Comparison of ENCODE assay signal across 12 cellular contexts in genomic region chr6:31407699-31408098, GRCh38. TPM values are rescaled to one million over a fixed set of nuclear protein-coding genes. Genes with fewer than 3 reads are reported as not detected.
DNase-seq lines count a peak whose midpoint lies in the region; ATAC-seq and TF ChIP-seq lines count a peak whose summit lies in the region.
"Had no signal": no experiment of that assay in that cellular context is flagged by ENCODE, and none has a peak within 500 bp of the region (broad histone marks: within the 10 kb centered on the region; RNA-seq: fewer than 3 reads in every experiment).

No MANE protein-coding gene starts in this region.

- peak overlapping the region; percentile 70 for H3K27ac Mint-ChIP-seq in T-helper 17 cell
- H3K27ac Mint-ChIP-seq: brain had no signal

- no peak for TF ChIP-seq POLR2A in spleen (IDR thresholded peaks at IDR 0.05)

- intact Hi-C loops in spleen (cut with DNase I; ENCODE audit: low total_unique reads), result loop anchor here (10.0 kb wide), 1 partner anchor 87 kb away; the partner anchor contains the start of gene MICB

- no peaks in the 10 kb centered on the region for H3K27me3 Mint-ChIP-seq in T-helper 17 cell

- H3K9me3 ChIP-seq in AG04450 (ENCODE audit: control insufficient read depth, insufficient read depth, low read length) (peaks cover 4% of the 10 kb centered on the region; the same call in 1 of the 2 replicates), T-helper 17 cell (ENCODE audit: control insufficient read depth, low read length, poor library complexity, severe bottlenecking) (no peaks in the 10 kb centered on the region), spleen (no peaks in the 10 kb centered on the region)
- H3K9me3 ChIP-seq: stomach had no signal

- peaks cover 4% of the 10 kb centered on the region for H3K36me3 Mint-ChIP-seq in T-helper 17 cell (ENCODE audit: low read depth)
- H3K36me3 Mint-ChIP-seq: brain had no signal

- H3K4me3 Mint-ChIP-seq in T-helper 17 cell, result peak overlapping the region; percentile 19

- H3K4me1 Mint-ChIP-seq in T-helper 17 cell, result peaks cover 55% of the 10 kb centered on the region

- H3K4me3 ChIP-seq in AG04450 (ENCODE audit: low read depth, low read length) (no peak overlapping the region), spleen (no peak overlapping the region)
- H3K4me3 ChIP-seq: stomach had no signal

- DNase-seq in AG04450 (ENCODE audit: low read depth, low spot score) (peak; percentile 18), HS-27A (ENCODE audit: low read depth) (peak; percentile 29), T-helper 17 cell (no peak), foreskin keratinocyte (peak in 1 of 2 donors; percentile 75), COLO668 (lab: John Stamatoyannopoulos, UW; ENCODE audit: unreplicated experiment) (no peak), spleen (no peak)
- DNase-seq: NCI-H510A treated with DMSO at 0.1 percent for 48 hours, stomach, T-helper 2 cell had no signal

- H3K27ac ChIP-seq in AG04450 (ENCODE audit: low read depth, low read length) (no peak overlapping the region), foreskin keratinocyte (no peak overlapping the region), spleen (no peak overlapping the region)

- CTCF ChIA-PET in AG04450 (lab: Charles Lee), result interaction anchor here (2.3 kb wide), 1 partner anchor 34 kb away, joined by 5 read pairs; no protein-coding TSS in a partner anchor

- peaks cover 12% of the 10 kb centered on the region for H3K4me1 ChIP-seq in foreskin keratinocyte
- H3K4me1 ChIP-seq in spleen, result peaks cover 8 to 78% (median 42%) of the 10 kb centered on the region in 6 donors

- no peak for TF ChIP-seq CTCF in AG04450 (IDR thresholded peaks at IDR 0.05; ENCODE audit: low read depth, low read length)
- no peak for TF ChIP-seq CTCF in foreskin keratinocyte (conservative IDR thresholded peaks at IDR 0.05)
- TF ChIP-seq CTCF in spleen (IDR thresholded peaks at IDR 0.05 in 8 of 11, conservative IDR thresholded peaks at IDR 0.05 in 3 of 11), result no peak

- ATAC-seq in T-helper 17 cell, result no peak
- peak; percentile 46 for ATAC-seq in foreskin keratinocyte
- no peak for ATAC-seq in GM18519 (IDR thresholded peaks at IDR 0.05; ENCODE audit: low FRiP score, unreplicated experiment)
- ATAC-seq in GM21619 (IDR thresholded peaks at IDR 0.05; ENCODE audit: unreplicated experiment), result no peak

- H3K27me3 ChIP-seq in AG04450 (ENCODE audit: control insufficient read depth, insufficient read depth, low read length), result no peaks in the 10 kb centered on the region
- no peaks in the 10 kb centered on the region for H3K27me3 ChIP-seq in foreskin keratinocyte
- no peaks in the 10 kb centered on the region for H3K27me3 ChIP-seq in spleen (replicated peaks in 1 of 7)
- H3K27me3 ChIP-seq: stomach had no signal

- H3K36me3 ChIP-seq in spleen, result peaks cover 0 to 26% (median 21%) of the 10 kb centered on the region in 6 donors

- POLR2A ChIA-PET in AG04450 (lab: Yijun Ruan, JAX), result interaction anchor here (0.6 kb wide), 1 partner anchor 9 kb away, joined by 4 read pairs; no protein-coding TSS in a partner anchor

RNA-seq across cellular contexts. Expression of gene MICA, which starts 4.3 kb away (rescaled TPM):
- polyA plus RNA-seq in AG04450 (2011; rRNA removed) (39.9 and 48.5 TPM in 2 replicates), foreskin keratinocyte (30.8 and 63.8 TPM in 2 replicates), spleen (10 to 100 TPM in 2 of 3 donors, 1 to 10 TPM in 1; 7.8 to 27.4 (median 17.0) TPM)
- 26.3 and 37.6 TPM in 2 replicates for polyA minus RNA-seq in AG04450 (2011; rRNA and poly(A)+ RNA removed)
- total RNA-seq in T-helper 17 cell (10 to 100 TPM; 11.2 to 11.5 TPM), foreskin keratinocyte (28.3 and 55.9 TPM in 2 replicates), spleen (10 to 100 TPM; 14.6 to 19.7 (median 15.2) TPM)

RNA-seq across cellular contexts. Expression of gene HLA-B, which starts 50.7 kb away (rescaled TPM):
- polyA plus RNA-seq in AG04450 (2011; rRNA removed), result 418 and 513 TPM in 2 replicates
- polyA minus RNA-seq in AG04450 (2011; rRNA and poly(A)+ RNA removed), result 121 and 131 TPM in 2 replicates
- 1,000 to 10,000 TPM; 7,013 to 7,159 TPM for total RNA-seq in T-helper 17 cell
- 266 and 383 TPM in 2 replicates for total RNA-seq in foreskin keratinocyte
- polyA plus RNA-seq in foreskin keratinocyte, result 319 and 484 TPM in 2 replicates
- 1,000 to 10,000 TPM; 3,415 to 5,675 (median 4,969) TPM for total RNA-seq in spleen
- 1,000 to 10,000 TPM; 2,503 to 3,140 (median 2,736) TPM for polyA plus RNA-seq in spleen

Comparison
In these comparisons a context has a peak if more than half of its experiments do, and no peak if none do; other contexts are left out.
1. DNase-seq: peak in AG04450 (single experiment) and HS-27A (single experiment); none in T-helper 17 cell (0 of 3), COLO668 (single experiment) and spleen (single experiment).